In genomic region chr13:30618938-30619289, GRCh38 we compare ENCODE assay signal across 11 cellular contexts. TPM values are rescaled to one million over a fixed set of nuclear protein-coding genes. Genes with fewer than 3 reads are reported as not detected.
DNase-seq lines count a peak whose midpoint lies in the region; ATAC-seq and TF ChIP-seq lines count a peak whose summit lies in the region.
"Had no signal": no experiment of that assay in that cellular context is flagged by ENCODE, and none has a peak within 500 bp of the region (broad histone marks: within the 10 kb centered on the region; RNA-seq: fewer than 3 reads in every experiment).

No MANE protein-coding gene starts in this region.

- H3K4me1 ChIP-seq in endocrine pancreas (ENCODE audit: control insufficient read depth, insufficient read depth, low read length): peaks cover 27% of the 10 kb centered on the region
- H3K4me1 ChIP-seq in osteoblast (ENCODE audit: insufficient read depth, low read length): peaks cover 28% of the 10 kb centered on the region

- H3K27me3 ChIP-seq in BJ (ENCODE audit: control insufficient read depth, insufficient read depth, low read length) (no peaks in the 10 kb centered on the region), MG63 (no peaks in the 10 kb centered on the region), endocrine pancreas (ENCODE audit: control insufficient read depth, insufficient read depth, low read length) (no peaks in the 10 kb centered on the region), osteoblast (ENCODE audit: insufficient read depth, low read length) (no peaks in the 10 kb centered on the region)
- H3K27me3 ChIP-seq: foreskin keratinocyte had no signal

- H3K4me3 ChIP-seq in BJ (ENCODE audit: low read depth, low read length) (peak overlapping the region; percentile 74), MG63 (peak overlapping the region; percentile 93), endocrine pancreas (ENCODE audit: control insufficient read depth, insufficient read depth, low read length) (peak overlapping the region; percentile 89), osteoblast (ENCODE audit: insufficient read depth, low read length) (peak overlapping the region; percentile 97)

- H3K9me3 ChIP-seq in MG63 (no peaks in the 10 kb centered on the region), endocrine pancreas (ENCODE audit: control insufficient read depth, low read length) (no peaks in the 10 kb centered on the region), osteoblast (ENCODE audit: low read depth, low read length) (no peaks in the 10 kb centered on the region)

- ATAC-seq in GM18909 (IDR thresholded peaks at IDR 0.05; ENCODE audit: poor library complexity, unreplicated experiment): no peak
- no peak for ATAC-seq in GM18517 (IDR thresholded peaks at IDR 0.05; ENCODE audit: unreplicated experiment)
- ATAC-seq: foreskin keratinocyte had no signal

- peak overlapping the region; percentile 98 for H3K4me2 ChIP-seq in osteoblast (ENCODE audit: insufficient read depth, low read length)

- no peak overlapping the region for H2AFZ ChIP-seq in osteoblast (ENCODE audit: low read length)

- H3K9ac ChIP-seq in endocrine pancreas (ENCODE audit: control insufficient read depth, insufficient read depth, low read length): peak overlapping the region; percentile 58

- TF ChIP-seq CTCF in BJ (IDR thresholded peaks at IDR 0.05; ENCODE audit: insufficient read depth, low read depth, low read length): no peak
- TF ChIP-seq CTCF in osteoblast (IDR thresholded peaks at IDR 0.05; ENCODE audit: extremely low read depth, low read depth, low read length): no peak
- no peak for TF ChIP-seq CTCF in GM20000 (IDR thresholded peaks at IDR 0.05; ENCODE audit: extremely low read depth, missing control alignments)

- peak overlapping the region; percentile 100 for H3K27ac ChIP-seq in osteoblast (ENCODE audit: low read depth, low read length)

- H3K36me3 ChIP-seq in BJ (ENCODE audit: control insufficient read depth, insufficient read depth, low read length) (no peaks in the 10 kb centered on the region), MG63 (peaks cover 32% of the 10 kb centered on the region), endocrine pancreas (ENCODE audit: control insufficient read depth, insufficient read depth, low read length) (peaks cover 6% of the 10 kb centered on the region), osteoblast (ENCODE audit: insufficient read depth, low read length) (peaks cover 14% of the 10 kb centered on the region)

- H3K79me2 ChIP-seq in osteoblast (ENCODE audit: insufficient read depth, low read length): peaks cover 81% of the 10 kb centered on the region

- DNase-seq in BJ (ENCODE audit: low read depth) (no peak), MG63 (no peak), osteoblast (ENCODE audit: insufficient read length, low spot score, missing footprints) (no peak), GM20000 (ENCODE audit: low spot score) (no peak)
- no peak for DNase-seq in activated T-cell treated with anti-CD3 and anti-CD28 coated beads, Interleukin-2, amount 50 U/mL, for 1 hour
- DNase-seq: activated T-cell treated with anti-CD3 and anti-CD28 coated beads for 4 hours, NCI-H345 had no signal

- H4K20me1 ChIP-seq in osteoblast (ENCODE audit: insufficient read depth, low read length): peaks cover 12% of the 10 kb centered on the region

- CTCF ChIA-PET in BJ (lab: Yijun Ruan, JAX): no interaction called here

- POLR2A ChIA-PET in BJ (lab: Charles Lee): no interaction called here

RNA-seq across cellular contexts. Expression of gene USPL1, which starts 1.2 kb away (rescaled TPM):
- 7.5 and 10.9 TPM in 2 replicates for polyA plus RNA-seq in BJ (2011; rRNA removed)
- polyA minus RNA-seq in BJ (2011; rRNA and poly(A)+ RNA removed): 5.7 and 8.2 TPM in 2 replicates
- total RNA-seq in MG63 (2014; rRNA removed; shearing (Covaris generic); ENCODE audit: low replicate concordance): 20.3 and 23.4 TPM in 2 replicates
- total RNA-seq in osteoblast: 11.6 and 14.7 TPM in 2 replicates
